8 cellular contexts compared by ENCODE assay signal in the genomic region with DNA sequence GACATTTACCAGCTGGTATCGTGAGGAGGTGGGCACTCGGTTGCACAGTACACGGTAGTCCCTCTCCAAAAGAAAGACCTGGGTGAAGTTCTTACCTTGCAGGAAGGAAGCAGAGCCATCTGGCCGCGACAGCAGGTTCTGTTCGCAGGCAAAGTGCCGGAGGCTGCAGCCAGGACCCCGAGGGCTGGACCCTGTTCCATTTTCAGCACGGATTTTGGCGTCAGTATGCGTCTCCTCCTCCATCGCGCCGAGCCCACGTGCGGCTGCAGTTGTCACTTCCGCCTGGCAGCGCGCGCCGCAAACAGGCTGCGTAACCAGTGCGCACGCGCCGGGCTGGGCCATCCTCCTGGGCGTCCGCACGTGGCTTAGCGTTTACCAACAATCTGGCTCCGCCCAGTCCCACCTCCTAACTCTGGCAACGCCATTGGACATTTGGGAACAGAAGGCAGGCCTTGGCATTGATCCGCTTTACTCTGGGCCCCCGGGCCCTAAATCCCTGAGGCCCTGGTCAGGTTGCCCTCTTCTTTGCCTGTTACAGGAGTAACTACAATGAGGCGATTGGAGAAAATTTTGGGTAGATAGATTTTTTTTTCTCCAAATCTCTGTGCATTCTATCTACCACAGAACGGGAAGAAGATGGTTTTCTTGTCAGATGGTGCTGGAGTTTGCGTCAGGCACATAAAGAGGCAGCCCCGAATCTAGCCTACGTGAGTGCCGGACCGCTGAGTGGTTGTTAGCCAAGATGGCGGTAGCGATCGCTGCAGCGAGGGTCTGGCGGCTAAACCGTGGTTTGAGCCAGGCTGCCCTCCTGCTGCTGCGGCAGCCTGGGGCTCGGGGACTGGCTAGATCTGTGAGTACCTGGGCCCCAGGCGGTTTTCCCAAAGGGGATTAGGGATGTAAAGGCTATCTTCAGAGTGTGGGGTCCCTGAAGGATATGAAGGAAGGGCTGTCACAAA. TPM values are rescaled to one million over a fixed set of nuclear protein-coding genes. Genes with fewer than 3 reads are reported as not detected.
A peak's percentile ranks its signal among the peaks of the same experiment; 100 is the strongest.
DNase-seq lines count a peak whose midpoint lies in the region; ATAC-seq and TF ChIP-seq lines count a peak whose summit lies in the region.

Gene BCKDHA, plus strand, starts transcription at position 733 of the 956 bp plus-strand sequence. Its CDS starts 10 bp downstream, at position 743.
Gene EXOSC5, minus strand, starts transcription at position 274 of the 956 bp plus-strand sequence. Its CDS starts 31 bp downstream, at position 243.

- peaks cover 5% of the 10 kb centered on the region for H3K4me1 ChIP-seq in prostate gland (replicated peaks)
- H3K4me1 ChIP-seq in urinary bladder (ENCODE audit: insufficient read depth), result peaks cover 4% of the 10 kb centered on the region

- peak in 2 of 4 experiments; percentile 24 to 32 for TF ChIP-seq CTCF in prostate gland (IDR thresholded peaks at IDR 0.05)

- no peaks in the 10 kb centered on the region for H3K9me3 ChIP-seq in prostate gland

- H3K4me3 ChIP-seq in prostate gland, result peak within 1 kb of the TSS; percentile 74 to 96
- H3K4me3 ChIP-seq in urinary bladder (ENCODE audit: low read depth, low read length), result peak within 1 kb of the TSS; percentile 77

- H3K27ac ChIP-seq in prostate gland, result peak within 1 kb of the TSS; percentile 89 to 91
- peak within 1 kb of the TSS; percentile 77 for H3K27ac ChIP-seq in urinary bladder (ENCODE audit: low read depth)

- TF ChIP-seq POLR2A in prostate gland (IDR thresholded peaks at IDR 0.05), result peak; percentile 30

- H3K27me3 ChIP-seq in prostate gland (replicated peaks; ENCODE audit: insufficient read depth), result no peaks in the 10 kb centered on the region

- DNase-seq in NCI-H187 treated with DMSO at 0.1 percent for 48 hours (lab: John Stamatoyannopoulos, UW), result peak; percentile 99
- DNase-seq in anterior cingulate cortex (lab: John Stamatoyannopoulos, UW), result peak; percentile 90 to 99 (median 98)
- DNase-seq in left ventricle myocardium superior, result peak; percentile 99
- DNase-seq in prostate gland (ENCODE audit: low spot score), result peak; percentile 100

- WGBS in prostate gland, result under 1% methylated on average over 48 of the region's 50 CpGs
- under 1% methylated on average over 50 of the region's 50 CpGs for WGBS in urinary bladder

- H3K36me3 ChIP-seq in prostate gland (no peaks in the 10 kb centered on the region), urinary bladder (ENCODE audit: insufficient read depth) (no peaks in the 10 kb centered on the region)

- ATAC-seq in GM18499 (IDR thresholded peaks at IDR 0.05; ENCODE audit: insufficient read depth, unreplicated experiment) (peak; percentile 89), HG02943 (IDR thresholded peaks at IDR 0.05; ENCODE audit: low read depth, unreplicated experiment) (peak; percentile 89), left ventricle myocardium superior (peak; percentile 98)

- intact Hi-C loops in T-helper 2 cell treated with Interferon-gamma antibody and Interleukin-4, amounts not matched to agents 100 ng/mL and 5 ng/mL, for 36 hours (cut with micrococcal nuclease), result loop anchor here (1.0 to 10.0 kb wide), 4 partner anchors 33 to 683 kb away; partner anchors contain the start of genes B9D2, COQ8B, DMAC2 and ITPKC
- intact Hi-C loops in left ventricle myocardium superior (cut with micrococcal nuclease) (no loop called here), prostate gland (cut with DNase I) (no loop called here)

RNA-seq across cellular contexts. Expression of gene BCKDHA, which starts in this region (rescaled TPM):
- total RNA-seq in T-helper 2 cell treated with Interferon-gamma antibody and Interleukin-4, amounts not matched to agents 100 ng/mL and 5 ng/mL, for 36 hours, result 16.8 and 19.5 TPM in 2 replicates
- total RNA-seq in left ventricle myocardium superior, result 49.2 TPM
- total RNA-seq in prostate gland, result 10 to 100 TPM; 69.0 to 72.5 TPM
- total RNA-seq in urinary bladder, result 25.8 TPM
- polyA plus RNA-seq in urinary bladder, result 47.0 TPM

RNA-seq across cellular contexts. Expression of gene EXOSC5, which starts in this region (rescaled TPM):
- 32.3 and 37.7 TPM in 2 replicates for total RNA-seq in T-helper 2 cell treated with Interferon-gamma antibody and Interleukin-4, amounts not matched to agents 100 ng/mL and 5 ng/mL, for 36 hours
- 14.4 TPM for total RNA-seq in left ventricle myocardium superior
- total RNA-seq in prostate gland, result 10 to 100 TPM; 29.6 to 34.0 TPM
- 11.2 TPM for total RNA-seq in urinary bladder
- 31.0 TPM for polyA plus RNA-seq in urinary bladder

Comparison
In these comparisons a context has a peak if more than half of its experiments do, and no peak if none do; other contexts are left out.
1. Peak in every context shown above with its lines: DNase-seq, ATAC-seq, H3K4me3 ChIP-seq and H3K27ac ChIP-seq.